8 cellular contexts compared by ENCODE assay signal in genomic region chr9:127450170-127450830, GRCh38. TPM values are rescaled to one million over a fixed set of nuclear protein-coding genes. Genes with fewer than 3 reads are reported as not detected.
DNase-seq lines count a peak whose midpoint lies in the region; ATAC-seq and TF ChIP-seq lines count a peak whose summit lies in the region.

No MANE protein-coding gene starts in this region.

- peaks cover 62% of the 10 kb centered on the region for H3K36me3 Mint-ChIP-seq in activated CD4-positive, alpha-beta T cell treated with anti-CD3 and anti-CD28 coated beads for 36 hours (ENCODE audit: low read depth)

- H3K9me3 ChIP-seq in PC-9 (ENCODE audit: insufficient read depth, low read depth) = no peaks in the 10 kb centered on the region
- no peaks in the 10 kb centered on the region for H3K9me3 ChIP-seq in ectodermal cell (ENCODE audit: control insufficient read depth, low read length)

- H3K4me1 ChIP-seq in PC-9 (replicated peaks; ENCODE audit: insufficient read depth) (peaks cover 23% of the 10 kb centered on the region), ectodermal cell (ENCODE audit: control insufficient read depth, insufficient read depth, low read length) (peaks cover 15% of the 10 kb centered on the region)

- H3K4me3 ChIP-seq in PC-9 (peak overlapping the region; percentile 99), ectodermal cell (ENCODE audit: insufficient read depth, low read depth, low read length) (peak overlapping the region; percentile 72)

- peaks cover 47% of the 10 kb centered on the region for H4K20me1 ChIP-seq in PC-9 (ENCODE audit: insufficient read depth)

- H3K27me3 Mint-ChIP-seq in activated CD4-positive, alpha-beta T cell treated with anti-CD3 and anti-CD28 coated beads for 36 hours = no peaks in the 10 kb centered on the region

- H3K9me2 ChIP-seq in PC-9 (ENCODE audit: insufficient read depth) = no peaks in the 10 kb centered on the region

- intact Hi-C loops in activated CD4-positive, alpha-beta T cell treated with anti-CD3 and anti-CD28 coated beads for 36 hours (cut with DNase I, micrococcal nuclease) = loop anchor here (2.0 to 10.0 kb wide), 6 partner anchors 61 to 509 kb away; partner anchors contain the start of gene SH2D3C (in 1 of the 2)
- intact Hi-C loops in PC-9 (cut with micrococcal nuclease; ENCODE audit: unreplicated experiment) = loop anchor here (2.0 to 10.0 kb wide), 3 partner anchors 25 to 505 kb away; partner anchors contain the start of gene ZNF79

- H3K9me3 Mint-ChIP-seq in activated CD4-positive, alpha-beta T cell treated with anti-CD3 and anti-CD28 coated beads for 36 hours (ENCODE audit: low read depth) = no peaks in the 10 kb centered on the region

- TF ChIP-seq CTCF in PC-9 (conservative IDR thresholded peaks at IDR 0.05) = no peak

- peak overlapping the region; percentile 98 for H3K4me3 Mint-ChIP-seq in activated CD4-positive, alpha-beta T cell treated with anti-CD3 and anti-CD28 coated beads for 36 hours

- H3K27ac Mint-ChIP-seq in activated CD4-positive, alpha-beta T cell treated with anti-CD3 and anti-CD28 coated beads for 36 hours = peak overlapping the region; percentile 98

- DNase-seq in activated CD4-positive, alpha-beta T cell treated with anti-CD3 and anti-CD28 coated beads for 36 hours = no peak
- no peak for DNase-seq in activated CD4-positive, alpha-beta T cell treated with anti-CD3 and anti-CD28 coated beads, Interleukin-2, amount 50 U/mL, for 48 hours
- DNase-seq in PC-9 (no peak), mucosa of gallbladder (ENCODE audit: low spot score) (peak; percentile 19), middle frontal gyrus (ENCODE audit: extremely low spot score, low spot score) (no peak)
- DNase-seq in stimulated activated CD8-positive, alpha-beta memory T cell treated with anti-CD3 and anti-CD28 coated beads, Interleukin-4, amount 100 ng/mL, for 48 hours = no peak

- WGBS in ectodermal cell, 2 experiments = 1 to 2% methylated on average over 16 of the region's 16 CpGs

- no peak for ATAC-seq in activated CD4-positive, alpha-beta T cell treated with anti-CD3 and anti-CD28 coated beads for 36 hours
- ATAC-seq in GM18909 (IDR thresholded peaks at IDR 0.05; ENCODE audit: poor library complexity, unreplicated experiment) = no peak

- peak overlapping the region; percentile 98 for H3K4me2 ChIP-seq in PC-9

- CTCF ChIA-PET in activated CD4-positive, alpha-beta T cell treated with anti-CD3 and anti-CD28 coated beads for 36 hours (lab: Charles Lee) = interaction anchor here (1.1 kb wide), 1 partner anchor 26 kb away, joined by 4 read pairs; the partner anchor contains the start of gene ZNF79
- CTCF ChIA-PET in PC-9 (lab: Charles Lee) = no interaction called here

- no peaks in the 10 kb centered on the region for H3K27me3 ChIP-seq in PC-9 (ENCODE audit: insufficient read depth, low read depth)
- H3K27me3 ChIP-seq in ectodermal cell (ENCODE audit: control insufficient read depth, insufficient read depth, low read length, poor library complexity, severe bottlenecking) = no peaks in the 10 kb centered on the region

- POLR2A ChIA-PET in activated CD4-positive, alpha-beta T cell treated with anti-CD3 and anti-CD28 coated beads for 36 hours (lab: Charles Lee) = interaction anchor here (0.6 to 2.6 kb wide), 6 partner anchors 9 to 284 kb away, joined by 3 to 21 read pairs (median 3); partner anchors contain the start of gene ZNF79
- POLR2A ChIA-PET in PC-9 (lab: Charles Lee; ENCODE audit: unreplicated experiment) = interaction anchor here (0.6 to 1.2 kb wide), 4 partner anchors 16 to 226 kb away, joined by 3 to 4 read pairs (median 3); partner anchors contain the start of gene SLC2A8

- BruUV-seq in PC-9 (replicated peaks; lab: Mats Ljungman, UMichigan) = no TSS peak

- peaks cover 36% of the 10 kb centered on the region for H3K4me1 Mint-ChIP-seq in activated CD4-positive, alpha-beta T cell treated with anti-CD3 and anti-CD28 coated beads for 36 hours

- H3K27ac ChIP-seq in PC-9 (peak overlapping the region; percentile 95), ectodermal cell (ENCODE audit: insufficient read depth, low read depth, low read length, poor library complexity, severe bottlenecking) (peak overlapping the region; percentile 88)

- H3K79me2 ChIP-seq in PC-9 (ENCODE audit: low read depth) = peaks cover 46% of the 10 kb centered on the region

- no peak overlapping the region for H2AFZ ChIP-seq in PC-9

- H3K36me3 ChIP-seq in PC-9 (ENCODE audit: low read depth) (peaks cover 46% of the 10 kb centered on the region), ectodermal cell (ENCODE audit: control insufficient read depth, insufficient read depth, low read length) (peaks cover 41% of the 10 kb centered on the region)

- H3F3A ChIP-seq in PC-9 (ENCODE audit: insufficient read depth, low read depth) = peaks cover 58% of the 10 kb centered on the region

RNA-seq across cellular contexts. Expression of gene RPL12, which starts 0.9 kb away (rescaled TPM):
- 1,000 to 10,000 TPM; 2,222 to 2,735 TPM for total RNA-seq in activated CD4-positive, alpha-beta T cell treated with anti-CD3 and anti-CD28 coated beads for 36 hours
- total RNA-seq in PC-9 (2021) = 1,648 and 1,717 TPM in 2 replicates
- polyA plus RNA-seq in ectodermal cell (2013, experiment 1 of 4) = 1,891 TPM
- polyA plus RNA-seq in ectodermal cell (2013, experiment 2 of 4) = 1,816 TPM
- 1,690 TPM for polyA plus RNA-seq in ectodermal cell (2013, experiment 3 of 4)
- polyA plus RNA-seq in ectodermal cell (2013, experiment 4 of 4) = 1,848 TPM
- 764 TPM for total RNA-seq in mucosa of gallbladder

RNA-seq across cellular contexts. Expression of gene LRSAM1, which starts 1.0 kb away (rescaled TPM):
- total RNA-seq in activated CD4-positive, alpha-beta T cell treated with anti-CD3 and anti-CD28 coated beads for 36 hours = 10 to 100 TPM; 20.0 to 20.4 TPM
- total RNA-seq in PC-9 (2021) (44.0 and 63.9 TPM in 2 replicates), mucosa of gallbladder (30.1 TPM)
- polyA plus RNA-seq in ectodermal cell (2013, experiment 1 of 4) = 20.9 TPM
- 18.1 TPM for polyA plus RNA-seq in ectodermal cell (2013, experiment 2 of 4)
- 18.3 TPM for polyA plus RNA-seq in ectodermal cell (2013, experiment 3 of 4)
- 17.4 TPM for polyA plus RNA-seq in ectodermal cell (2013, experiment 4 of 4)

RNA-seq across cellular contexts. Expression of gene ZNF79, which starts 26.1 kb away (rescaled TPM):
- 1 to 10 TPM; 6.9 to 7.6 TPM for total RNA-seq in activated CD4-positive, alpha-beta T cell treated with anti-CD3 and anti-CD28 coated beads for 36 hours
- total RNA-seq in PC-9 (2021) (5.5 and 5.8 TPM in 2 replicates), mucosa of gallbladder (7.6 TPM)
- polyA plus RNA-seq in ectodermal cell (2013, experiment 1 of 4) = 6.5 TPM
- polyA plus RNA-seq in ectodermal cell (2013, experiment 2 of 4) = 8.0 TPM
- 7.2 TPM for polyA plus RNA-seq in ectodermal cell (2013, experiment 3 of 4)
- polyA plus RNA-seq in ectodermal cell (2013, experiment 4 of 4) = 8.2 TPM

RNA-seq across cellular contexts. Expression of gene SLC2A8, which starts 53.3 kb away (rescaled TPM):
- 1 to 10 TPM; 1.3 to 1.7 TPM for total RNA-seq in activated CD4-positive, alpha-beta T cell treated with anti-CD3 and anti-CD28 coated beads for 36 hours
- total RNA-seq in PC-9 (2021) (19.1 and 24.6 TPM in 2 replicates), mucosa of gallbladder (25.0 TPM)
- polyA plus RNA-seq in ectodermal cell (2013, experiment 1 of 4) = 15.7 TPM
- 16.0 TPM for polyA plus RNA-seq in ectodermal cell (2013, experiment 2 of 4)
- polyA plus RNA-seq in ectodermal cell (2013, experiment 3 of 4) = 18.6 TPM
- 19.7 TPM for polyA plus RNA-seq in ectodermal cell (2013, experiment 4 of 4)
